1 cellular context compared by ENCODE assay signal in genomic region chr22:40709752-40710413, GRCh38.
TF ChIP-seq lines count a peak whose summit lies in the region.

No MANE protein-coding gene starts in this region.

TF ChIP-seq in IMR-90, 13 proteins besides CTCF, POLR2A, EP300 and RAD21 (continued from another document):
- TF ChIP-seq USF2 (IDR thresholded peaks at IDR 0.05; ENCODE audit: low read depth, low read length) (no peak), NFE2L2 (IDR thresholded peaks at IDR 0.05; ENCODE audit: low read depth, low read length) (no peak)
